1 cellular context compared by ENCODE assay signal in the genomic region with DNA sequence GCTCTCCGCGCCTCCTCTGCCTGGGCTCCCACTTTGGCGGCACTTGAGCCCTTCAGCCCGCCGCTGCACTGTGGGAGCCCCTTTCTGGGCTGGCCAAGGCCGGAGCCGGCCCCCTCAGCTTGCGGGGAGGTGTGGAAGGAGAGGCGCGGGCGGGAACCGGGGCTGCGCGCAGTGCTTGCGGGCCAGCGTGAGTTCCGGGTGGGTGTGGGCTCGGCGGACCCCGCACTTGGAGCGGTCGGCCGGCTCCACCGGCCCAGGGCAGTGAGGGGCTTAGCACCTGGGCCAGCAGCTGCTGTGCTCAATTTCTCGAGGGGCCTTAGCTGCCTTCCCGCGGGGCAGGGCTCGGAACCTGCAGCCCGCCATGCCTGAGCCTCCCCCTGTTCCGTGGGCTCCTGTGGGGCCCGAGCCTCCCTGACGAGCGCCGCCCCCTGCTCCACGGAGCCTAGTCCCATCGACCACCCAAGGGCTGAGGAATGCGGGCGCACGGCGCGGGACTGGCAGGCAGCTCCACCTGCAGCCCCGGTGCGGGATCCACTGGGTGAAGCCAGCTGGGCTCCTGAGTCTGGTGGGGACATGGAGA.
DNase-seq lines count a peak whose midpoint lies in the region; ATAC-seq lines count a peak whose summit lies in the region.
"Not testable (repeated sequence)": the region's sequence is repeated elsewhere in the genome, so short reads cannot be mapped to it uniquely, and the experiment has no call there.

No MANE protein-coding gene starts in this region.

- not testable (repeated sequence) for ATAC-seq in Right ventricle myocardium inferior

- peak; percentile 57 for DNase-seq in Right ventricle myocardium inferior (ENCODE audit: missing footprints)

- intact Hi-C loops in Right ventricle myocardium inferior (cut with DNase I): not testable (repeated sequence)
